20 cellular contexts compared by ENCODE assay signal in genomic region chr6:168128006-168128630, GRCh38. TPM values are rescaled to one million over a fixed set of nuclear protein-coding genes. Genes with fewer than 3 reads are reported as not detected.
"Had no signal": no experiment of that assay in that cellular context is flagged by ENCODE, and none has a peak within 500 bp of the region (broad histone marks: within the 10 kb centered on the region; RNA-seq: fewer than 3 reads in every experiment).

No MANE protein-coding gene starts in this region.

- H3K27me3 ChIP-seq: right atrium auricular region, vagina had no signal

- H3K27ac ChIP-seq: psoas muscle, right atrium auricular region, vagina had no signal

- H3K9me3 ChIP-seq: mucosa of descending colon, psoas muscle, right atrium auricular region, vagina had no signal

- H3K4me1 ChIP-seq: psoas muscle had no signal

- DNase-seq: activated effector memory CD4-positive, alpha-beta T cell treated with Interleukin-2 at 50 U/mL for 16 hours; activated naive CD4-positive, alpha-beta T cell treated with anti-CD3 and anti-CD28 coated beads for 36 hours; activated naive CD8-positive, alpha-beta T cell treated with anti-CD3 and anti-CD28 coated beads, Interleukin-2, amount 10 ng/mL, durations not matched to agents 7 days and 5 days; activated T-cell treated with anti-CD3 and anti-CD28 coated beads, Interleukin-2, amount 50 U/mL, for 72 hours; amniotic stem cell; cerebellar nuclear complex; effector CD4-positive, alpha-beta T cell; erythroblast; foreskin melanocyte; immature natural killer cell; mesenchymal stem cell; mucosa of descending colon; stimulated activated CD4-positive, alpha-beta T cell treated with anti-CD3 and anti-CD28 coated beads, Interleukin-1b, Interleukin-23, amount 100 ng/mL, for 48 hours; T1000; trophoblast cell had no signal

- H3K36me3 ChIP-seq: right atrium auricular region, vagina had no signal

- ATAC-seq: activated T-cell treated with anti-CD3 and anti-CD28 coated beads, Interleukin-2, amount 50 U/mL, for 72 hours; mucosa of descending colon; WTC11 had no signal

- H3K4me3 ChIP-seq: mucosa of descending colon, psoas muscle, right atrium auricular region, vagina had no signal

RNA-seq across cellular contexts. Expression of gene FRMD1, which starts 49.1 kb away (rescaled TPM):
- total RNA-seq: activated naive CD4-positive, alpha-beta T cell treated with anti-CD3 and anti-CD28 coated beads for 36 hours; activated naive CD8-positive, alpha-beta T cell treated with anti-CD3 and anti-CD28 coated beads, Interleukin-2, amount 10 ng/mL, durations not matched to agents 7 days and 5 days; neural crest cell; vagina had no signal
- polyA plus RNA-seq: immature natural killer cell had no signal
